ENCODE assay signal across 17 cellular contexts in the genomic region with DNA sequence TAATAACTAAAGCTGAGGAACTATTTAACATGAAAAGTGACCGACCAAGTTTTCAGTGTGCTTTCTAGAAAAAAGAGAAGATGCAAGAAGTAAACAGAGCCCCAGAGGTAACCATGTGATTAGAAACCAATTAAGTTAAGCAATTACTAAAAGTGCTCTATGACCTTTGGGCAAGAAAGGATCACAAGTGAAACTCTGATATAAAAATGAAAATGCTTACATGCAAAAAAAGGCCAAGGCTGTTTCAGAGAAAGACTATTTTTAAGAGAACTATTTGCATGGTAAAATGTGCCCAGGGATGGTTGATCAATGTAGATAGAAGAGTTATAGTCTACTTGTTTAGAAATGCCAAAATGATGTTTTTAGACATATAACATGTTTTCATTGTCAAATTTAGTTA. TPM values are rescaled to one million over a fixed set of nuclear protein-coding genes. Genes with fewer than 3 reads are reported as not detected.
DNase-seq lines count a peak whose midpoint lies in the region; ATAC-seq and TF ChIP-seq lines count a peak whose summit lies in the region.
"Had no signal": no experiment of that assay in that cellular context is flagged by ENCODE, and none has a peak within 500 bp of the region (broad histone marks: within the 10 kb centered on the region; RNA-seq: fewer than 3 reads in every experiment).

No MANE protein-coding gene starts in this region.

- no peak for TF ChIP-seq EP300 in suprapubic skin (IDR thresholded peaks at IDR 0.05)

- H3K27me3 Mint-ChIP-seq in Caco-2 (ENCODE audit: insufficient read depth, unreplicated experiment), result no peaks in the 10 kb centered on the region
- no peaks in the 10 kb centered on the region for H3K27me3 Mint-ChIP-seq in activated B cell treated with CpG ODN at 0.5 μM for 24 hours

- peaks cover 6% of the 10 kb centered on the region for H3K36me3 Mint-ChIP-seq in Caco-2 (ENCODE audit: insufficient read depth, unreplicated experiment)
- peaks cover 29% of the 10 kb centered on the region for H3K36me3 Mint-ChIP-seq in activated B cell treated with CpG ODN at 0.5 μM for 24 hours (ENCODE audit: low read depth)

- TSS peak; percentile 11 for BruUV-seq in Caco-2 (replicated peaks; lab: Mats Ljungman, UMichigan)

- H3K27ac ChIP-seq in suprapubic skin, result no peak overlapping the region
- H3K27ac ChIP-seq: lower lobe of right lung, WERI-Rb-1 had no signal

- H3K27me3 ChIP-seq in Caco-2 (replicated peaks; ENCODE audit: control insufficient read depth, insufficient read depth, low read length) (no peaks in the 10 kb centered on the region), suprapubic skin (no peaks in the 10 kb centered on the region)

- ATAC-seq in GM19043 (IDR thresholded peaks at IDR 0.05; ENCODE audit: low read depth, unreplicated experiment) (peak; percentile 52), HG02759 (IDR thresholded peaks at IDR 0.05; ENCODE audit: unreplicated experiment) (peak; percentile 60), activated B cell treated with CpG ODN at 0.5 μM for 24 hours (ENCODE audit: low read depth) (no peak), HG02763 (IDR thresholded peaks at IDR 0.05; ENCODE audit: unreplicated experiment) (no peak), left colon (no peak)
- ATAC-seq: lower lobe of right lung, T-cell had no signal

- intact Hi-C loops in Caco-2 (cut with micrococcal nuclease; ENCODE audit: unreplicated experiment) (no loop called here), activated B cell treated with CpG ODN at 0.5 μM for 24 hours (cut with micrococcal nuclease) (no loop called here), left colon (cut with DNase I, micrococcal nuclease) (no loop called here)

- H3K9me3 Mint-ChIP-seq in Caco-2 (ENCODE audit: unreplicated experiment), result no peaks in the 10 kb centered on the region
- no peaks in the 10 kb centered on the region for H3K9me3 Mint-ChIP-seq in activated B cell treated with CpG ODN at 0.5 μM for 24 hours
- H3K9me3 Mint-ChIP-seq: activated naive CD4-positive, alpha-beta T cell treated with anti-CD3 and anti-CD28 coated beads for 36 hours; immature natural killer cell; T-cell had no signal

- DNase-seq in Caco-2 (no peak), activated B cell treated with CpG ODN at 0.5 μM for 24 hours (no peak), A172 (ENCODE audit: low spot score) (no peak), suprapubic skin (ENCODE audit: low spot score in 2 of 2) (no peak), left colon (no peak)
- DNase-seq: activated naive CD4-positive, alpha-beta T cell treated with anti-CD3 and anti-CD28 coated beads for 36 hours; EL; head of caudate nucleus; immature natural killer cell; lower lobe of right lung; NCI-H146; NCI-H345; T-cell; WERI-Rb-1 had no signal

- H3K4me1 Mint-ChIP-seq in Caco-2 (ENCODE audit: low read depth, unreplicated experiment) (no peaks in the 10 kb centered on the region), activated B cell treated with CpG ODN at 0.5 μM for 24 hours (peaks cover 19% of the 10 kb centered on the region)

- H3K4me3 Mint-ChIP-seq in Caco-2 (ENCODE audit: unreplicated experiment) (no peak overlapping the region), activated B cell treated with CpG ODN at 0.5 μM for 24 hours (no peak overlapping the region)
- H3K4me3 Mint-ChIP-seq: activated naive CD4-positive, alpha-beta T cell treated with anti-CD3 and anti-CD28 coated beads for 36 hours; immature natural killer cell; T-cell had no signal

- H3K36me3 ChIP-seq in Caco-2 (ENCODE audit: control insufficient read depth, insufficient read depth, low read length), result no peaks in the 10 kb centered on the region
- peaks cover 4% of the 10 kb centered on the region for H3K36me3 ChIP-seq in suprapubic skin

- TF ChIP-seq CTCF in Caco-2 (IDR thresholded peaks at IDR 0.05; ENCODE audit: insufficient read depth in 1 of 2, low read depth in 1 of 2, low read length in 1 of 2, severe bottlenecking in 1 of 2, unreplicated experiment in 1 of 2) (no peak), activated B cell treated with CpG ODN at 0.5 μM for 24 hours (IDR thresholded peaks at IDR 0.05) (no peak), suprapubic skin (IDR thresholded peaks at IDR 0.05) (no peak)

- H3K9me3 ChIP-seq in Caco-2 (no peaks in the 10 kb centered on the region), suprapubic skin (no peaks in the 10 kb centered on the region)
- H3K9me3 ChIP-seq: lower lobe of right lung had no signal

- H3K27ac Mint-ChIP-seq in Caco-2 (ENCODE audit: unreplicated experiment) (no peak overlapping the region), activated B cell treated with CpG ODN at 0.5 μM for 24 hours (peak overlapping the region; percentile 31)
- H3K27ac Mint-ChIP-seq: T-cell had no signal

- no peak for TF ChIP-seq POLR2A in suprapubic skin (IDR thresholded peaks at IDR 0.05)

- 80% methylated on average over 1 of the region's 1 CpG for WGBS in suprapubic skin

- H3K4me1 ChIP-seq in Caco-2 (no peaks in the 10 kb centered on the region), suprapubic skin (no peaks in the 10 kb centered on the region)
- H3K4me1 ChIP-seq: lower lobe of right lung had no signal

- H3K4me3 ChIP-seq in Caco-2 (ENCODE audit: low read depth, low read length), result no peak overlapping the region
- H3K4me3 ChIP-seq in suprapubic skin, result no peak overlapping the region
- H3K4me3 ChIP-seq: lower lobe of right lung had no signal

- CTCF ChIA-PET in Caco-2 (lab: Charles Lee) (no interaction called here), activated B cell treated with CpG ODN at 0.5 μM for 24 hours (lab: Charles Lee) (no interaction called here)

- POLR2A ChIA-PET in Caco-2 (lab: Charles Lee) (no interaction called here), activated B cell treated with CpG ODN at 0.5 μM for 24 hours (lab: Charles Lee) (no interaction called here)

RNA-seq across cellular contexts. Expression of a gene that starts 22.0 kb away (rescaled TPM):
- total RNA-seq in Caco-2 (2022) (7.1 and 7.4 TPM in 2 replicates), activated B cell treated with CpG ODN at 0.5 μM for 24 hours (7.3 and 8.1 TPM in 2 replicates), suprapubic skin (1 to 10 TPM; 6.0 to 9.6 (median 7.4) TPM), left colon (1 to 10 TPM; 2.9 to 3.7 TPM)
- total RNA-seq in A172 (2014; rRNA removed; shearing (Covaris generic)), result 10.9 and 13.1 TPM in 2 replicates

RNA-seq across cellular contexts. Expression of a gene that starts 49.7 kb away (rescaled TPM):
- 240 and 270 TPM in 2 replicates for total RNA-seq in Caco-2 (2022)
- 281 and 314 TPM in 2 replicates for total RNA-seq in activated B cell treated with CpG ODN at 0.5 μM for 24 hours
- total RNA-seq in A172 (2014; rRNA removed; shearing (Covaris generic)), result 370 and 403 TPM in 2 replicates
- 100 to 1,000 TPM; 111 to 118 (median 115) TPM for total RNA-seq in suprapubic skin
- total RNA-seq in left colon, result 100 to 1,000 TPM; 136 to 137 TPM

Comparison
In these comparisons a context has a peak if more than half of its experiments do, and no peak if none do; other contexts are left out.
1. ATAC-seq: peak in GM19043 (single experiment) and HG02759 (single experiment); none in activated B cell treated with CpG ODN at 0.5 μM for 24 hours (single experiment), HG02763 (single experiment) and left colon (single experiment).